In genomic region chr14:77012193-77012592, GRCh38 we compare ENCODE assay signal across 16 cellular contexts.
"Had no signal": no experiment of that assay in that cellular context is flagged by ENCODE, and none has a peak within 500 bp of the region (broad histone marks: within the 10 kb centered on the region; RNA-seq: fewer than 3 reads in every experiment).

No MANE protein-coding gene starts in this region.

- H3K4me3 Mint-ChIP-seq: activated naive CD4-positive, alpha-beta T cell treated with anti-CD3 and anti-CD28 coated beads, Interleukin-2, amount 50 U/mL, for 24 hours; endodermal cell; stimulated activated effector memory CD8-positive, alpha-beta T cell treated with anti-CD3 and anti-CD28 coated beads, Interleukin-12 subunit alpha, Interleukin-12 subunit beta, amount 100 ng/mL, for 72 hours had no signal

- H3K9me3 ChIP-seq: left ventricle myocardium inferior had no signal

- H3K27me3 ChIP-seq: dorsolateral prefrontal cortex had no signal

- H3K27ac ChIP-seq: dorsolateral prefrontal cortex, left ventricle myocardium inferior, parathyroid adenoma, SK-N-MC had no signal

- H3K9me3 Mint-ChIP-seq: activated naive CD4-positive, alpha-beta T cell treated with anti-CD3 and anti-CD28 coated beads, Interleukin-2, amount 50 U/mL, for 24 hours; activated T-helper 2 cell treated with anti-CD3 and anti-CD28 coated beads, Interferon-gamma antibody, Interleukin-2, Interleukin-4, amounts not matched to agents 10 μg/mL and 5 μg/mL and 100 μg/mL, durations not matched to agents 14 hours and 24 hours and 36 hours; endodermal cell; stimulated activated effector memory CD8-positive, alpha-beta T cell treated with anti-CD3 and anti-CD28 coated beads, Interleukin-12 subunit alpha, Interleukin-12 subunit beta, amount 100 ng/mL, for 72 hours had no signal

- DNase-seq: activated CD4-positive, alpha-beta T cell treated with anti-CD3 and anti-CD28 coated beads, Interleukin-2, amount 50 U/mL, for 1 hour; activated T-cell treated with anti-CD3 and anti-CD28 coated beads for 4 hours; anterior cingulate cortex; dorsolateral prefrontal cortex; endodermal cell; left ventricle myocardium inferior; Right ventricle myocardium superior; stimulated activated CD4-positive, alpha-beta T cell treated with anti-CD3 and anti-CD28 coated beads, Interleukin-12 subunit alpha, Interleukin-12 subunit beta, amount 100 ng/mL, for 4 hours; substantia nigra; T-helper 9 cell had no signal

- ATAC-seq: activated CD4-positive, CD25-positive, alpha-beta regulatory T cell treated with anti-CD3 and anti-CD28 coated beads, Interleukin-2, amount 50 U/mL, for 24 hours; stimulated activated effector memory CD8-positive, alpha-beta T cell treated with anti-CD3 and anti-CD28 coated beads, Interleukin-12 subunit alpha, Interleukin-12 subunit beta, amount 100 ng/mL, for 72 hours had no signal

- H3K36me3 Mint-ChIP-seq: activated naive CD4-positive, alpha-beta T cell treated with anti-CD3 and anti-CD28 coated beads, Interleukin-2, amount 50 U/mL, for 24 hours had no signal

- H3K27ac Mint-ChIP-seq: activated T-helper 2 cell treated with anti-CD3 and anti-CD28 coated beads, Interferon-gamma antibody, Interleukin-2, Interleukin-4, amounts not matched to agents 10 μg/mL and 5 μg/mL and 100 μg/mL, durations not matched to agents 14 hours and 24 hours and 36 hours; endodermal cell had no signal

- H3K27me3 Mint-ChIP-seq: activated naive CD4-positive, alpha-beta T cell treated with anti-CD3 and anti-CD28 coated beads, Interleukin-2, amount 50 U/mL, for 24 hours had no signal

- H3K4me3 ChIP-seq: dorsolateral prefrontal cortex, left ventricle myocardium inferior, SK-N-MC had no signal

- H3K36me3 ChIP-seq: left ventricle myocardium inferior had no signal
